ENCODE assay signal across 8 cellular contexts in the genomic region with DNA sequence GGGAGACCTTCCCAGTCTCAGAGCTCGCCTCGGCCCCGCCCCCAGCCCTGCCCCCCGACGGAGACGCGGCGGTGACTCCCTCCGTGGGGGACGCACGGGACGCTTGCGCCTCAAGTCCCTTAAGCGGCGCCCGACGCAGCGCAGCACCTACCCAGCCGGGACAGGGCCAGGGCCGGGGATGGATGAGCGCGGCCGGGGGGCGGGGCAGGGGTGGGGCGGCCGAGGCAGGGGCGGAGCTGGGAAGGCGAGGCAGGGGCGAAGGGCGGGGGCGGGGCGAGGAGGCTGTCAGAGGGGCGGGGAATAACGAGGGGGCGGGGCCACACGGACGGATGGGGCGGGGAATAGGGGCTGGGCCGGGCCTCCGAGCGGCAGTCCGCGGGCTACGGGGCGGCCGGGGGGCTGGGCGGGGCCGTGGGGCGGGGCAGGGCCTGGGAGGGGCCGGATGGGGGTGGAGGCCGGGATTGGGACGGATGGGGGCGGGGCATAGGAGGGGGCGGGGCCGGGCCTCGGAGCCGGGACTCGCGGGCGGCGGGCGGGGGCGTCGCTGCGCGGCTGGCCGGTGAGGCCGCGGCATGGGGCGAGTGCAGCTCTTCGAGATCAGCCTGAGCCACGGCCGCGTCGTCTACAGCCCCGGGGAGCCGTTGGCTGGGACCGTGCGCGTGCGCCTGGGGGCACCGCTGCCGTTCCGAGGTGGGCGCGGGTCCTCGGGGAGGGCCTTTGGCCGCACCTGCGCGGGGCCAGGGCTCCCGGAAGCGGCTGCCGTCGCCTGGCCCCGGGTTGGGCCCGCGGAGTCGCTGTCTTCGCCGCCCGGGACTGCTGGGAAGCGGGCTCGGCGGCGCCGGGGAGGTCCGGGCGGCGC. TPM values are rescaled to one million over a fixed set of nuclear protein-coding genes. Genes with fewer than 3 reads are reported as not detected.
DNase-seq lines count a peak whose midpoint lies in the region; ATAC-seq and TF ChIP-seq lines count a peak whose summit lies in the region.

A gene with protein sequence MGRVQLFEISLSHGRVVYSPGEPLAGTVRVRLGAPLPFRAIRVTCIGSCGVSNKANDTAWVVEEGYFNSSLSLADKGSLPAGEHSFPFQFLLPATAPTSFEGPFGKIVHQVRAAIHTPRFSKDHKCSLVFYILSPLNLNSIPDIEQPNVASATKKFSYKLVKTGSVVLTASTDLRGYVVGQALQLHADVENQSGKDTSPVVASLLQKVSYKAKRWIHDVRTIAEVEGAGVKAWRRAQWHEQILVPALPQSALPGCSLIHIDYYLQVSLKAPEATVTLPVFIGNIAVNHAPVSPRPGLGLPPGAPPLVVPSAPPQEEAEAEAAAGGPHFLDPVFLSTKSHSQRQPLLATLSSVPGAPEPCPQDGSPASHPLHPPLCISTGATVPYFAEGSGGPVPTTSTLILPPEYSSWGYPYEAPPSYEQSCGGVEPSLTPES (plus strand): TSS at position 541 of the 859 bp plus-strand sequence. CDS start 32 bp downstream, at position 573.

- no peaks in the 10 kb centered on the region for H3K36me3 ChIP-seq in urinary bladder (ENCODE audit: insufficient read depth)

- intact Hi-C loops in right cardiac atrium (cut with DNase I), result no loop called here

- no peak within 1 kb of the TSS for H3K27ac Mint-ChIP-seq in T-helper 17 cell

- TF ChIP-seq CTCF in GM12864 (IDR thresholded peaks at IDR 0.05; ENCODE audit: low read depth, low read length, missing control alignments), result no peak

- peaks cover 21% of the 10 kb centered on the region for H3K4me1 Mint-ChIP-seq in T-helper 17 cell

- DNase-seq in GM12864 (ENCODE audit: low read depth) (peak; percentile 84), NCI-H1105 treated with DMSO at 0.1 percent for 48 hours (lab: John Stamatoyannopoulos, UW) (peak; percentile 66), T-helper 17 cell (peak; percentile 74 to 94 (median 93)), amniotic stem cell (lab: John Stamatoyannopoulos, UW) (peak; percentile 96), right cardiac atrium (peak; percentile 94 to 97 (median 97)), pulmonary artery endothelial cell (ENCODE audit: low read depth, low spot score) (peak; percentile 43)

- H3K4me1 ChIP-seq in right cardiac atrium (ENCODE audit: control insufficient read depth, insufficient read depth, low read length) (peaks cover 8% of the 10 kb centered on the region), urinary bladder (ENCODE audit: insufficient read depth) (no peaks in the 10 kb centered on the region)

- WGBS in right cardiac atrium, result under 1% methylated on average over 109 of the region's 109 CpGs
- 1% methylated on average over 108 of the region's 109 CpGs for WGBS in urinary bladder

- no peaks in the 10 kb centered on the region for H3K27me3 Mint-ChIP-seq in T-helper 17 cell

- ATAC-seq in HG02642 (IDR thresholded peaks at IDR 0.05; ENCODE audit: poor library complexity, unreplicated experiment) (peak; percentile 73), T-helper 17 cell (peak; percentile 85), right cardiac atrium (peak; percentile 89 to 90)

- H3K36me3 Mint-ChIP-seq in T-helper 17 cell (ENCODE audit: low read depth), result no peaks in the 10 kb centered on the region

- H3K9me3 ChIP-seq in T-helper 17 cell (ENCODE audit: control insufficient read depth, low read length, poor library complexity, severe bottlenecking), result no peaks in the 10 kb centered on the region
- no peaks in the 10 kb centered on the region for H3K9me3 ChIP-seq in right cardiac atrium (ENCODE audit: control insufficient read depth, low read length)

- peak within 1 kb of the TSS; percentile 97 for H3K27ac ChIP-seq in right cardiac atrium (ENCODE audit: low read length)
- H3K27ac ChIP-seq in urinary bladder (ENCODE audit: low read depth), result peak within 1 kb of the TSS; percentile 91

- H3K4me3 Mint-ChIP-seq in T-helper 17 cell, result peak within 1 kb of the TSS; percentile 90

- H3K4me3 ChIP-seq in GM12864 (ENCODE audit: low read depth, low read length), result peak within 1 kb of the TSS; percentile 85
- peak within 1 kb of the TSS; percentile 97 for H3K4me3 ChIP-seq in right cardiac atrium (ENCODE audit: low read length)
- H3K4me3 ChIP-seq in urinary bladder (ENCODE audit: low read depth, low read length), result peak within 1 kb of the TSS; percentile 95

- H3K27me3 ChIP-seq in right cardiac atrium (ENCODE audit: control insufficient read depth, insufficient read depth), result no peaks in the 10 kb centered on the region

RNA-seq across cellular contexts. Expression of the gene that starts here (rescaled TPM):
- total RNA-seq in T-helper 17 cell, result 10 to 100 TPM; 54.8 to 83.8 TPM
- 10 to 100 TPM; 13.7 to 24.3 (median 20.2) TPM for total RNA-seq in right cardiac atrium
- polyA plus RNA-seq in right cardiac atrium, result 38.7 TPM
- 19.4 and 22.1 TPM in 2 replicates for total RNA-seq in pulmonary artery endothelial cell
- total RNA-seq in urinary bladder, result 14.3 TPM
- polyA plus RNA-seq in urinary bladder, result 37.5 TPM

Comparison
In these comparisons a context has a peak if more than half of its experiments do, and no peak if none do; other contexts are left out.
1. Peak in every context shown above with its lines: DNase-seq, ATAC-seq, H3K4me3 ChIP-seq and H3K27ac ChIP-seq.
2. DNase-seq: peak in every context shown above with its lines; median percentile 97 in right cardiac atrium; 96 in amniotic stem cell; 93 in T-helper 17 cell; 84 in GM12864; 66 in NCI-H1105 treated with DMSO at 0.1 percent for 48 hours; 43 in pulmonary artery endothelial cell.